15 cellular contexts compared by ENCODE assay signal in genomic region chr2:105909215-105909614, GRCh38.
DNase-seq lines count a peak whose midpoint lies in the region; ATAC-seq and TF ChIP-seq lines count a peak whose summit lies in the region.
"Had no signal": no experiment of that assay in that cellular context is flagged by ENCODE, and none has a peak within 500 bp of the region (broad histone marks: within the 10 kb centered on the region; RNA-seq: fewer than 3 reads in every experiment).

No MANE protein-coding gene starts in this region.

- ATAC-seq in activated T-cell treated with anti-CD3 and anti-CD28 coated beads, Interleukin-2, amount 50 U/mL, for 72 hours (replicated peaks in 1 of 2) = no peak
- no peak for ATAC-seq in activated T-cell treated with anti-CD3 and anti-CD28 coated beads, Interleukin-2, amount 50 U/mL, for 4 hours
- ATAC-seq in GM23338 = no peak
- no peak for ATAC-seq in psoas muscle
- ATAC-seq: HCT116 had no signal

- intact Hi-C loops in psoas muscle (cut with DNase I) = loop anchor here in 1 of 2 donors (5.0 kb wide), 1 partner anchor 117 kb away; no protein-coding TSS in a partner anchor

- no peak overlapping the region for H3K27ac ChIP-seq in GM23338 (ENCODE audit: low read depth)
- peak overlapping the region; percentile 86 for H3K27ac ChIP-seq in psoas muscle

- H3K4me3 Mint-ChIP-seq in activated T-cell treated with anti-CD3 and anti-CD28 coated beads, Interleukin-2, amount 50 U/mL, for 72 hours = no peak overlapping the region
- H3K4me3 Mint-ChIP-seq in activated T-cell treated with anti-CD3 and anti-CD28 coated beads, Interleukin-2, amount 50 U/mL, for 4 hours = no peak overlapping the region
- H3K4me3 Mint-ChIP-seq in GM23338 (no peak overlapping the region), brain (no peak overlapping the region)
- H3K4me3 Mint-ChIP-seq: CD14-positive monocyte had no signal

- peak overlapping the region; percentile 13 for H3K27ac Mint-ChIP-seq in activated T-cell treated with anti-CD3 and anti-CD28 coated beads, Interleukin-2, amount 50 U/mL, for 72 hours
- H3K27ac Mint-ChIP-seq in GM23338 = no peak overlapping the region
- H3K27ac Mint-ChIP-seq in brain = peak overlapping the region in 3 of 5 experiments; percentile 27 to 54 (median 30)
- H3K27ac Mint-ChIP-seq: CD14-positive monocyte had no signal

- H3K4me2 ChIP-seq in GM23338 = no peak overlapping the region

- H3F3A ChIP-seq in GM23338 (replicated peaks; ENCODE audit: low read depth) = no peaks in the 10 kb centered on the region

- H3K79me2 ChIP-seq in GM23338 (replicated peaks; ENCODE audit: insufficient read depth) = no peaks in the 10 kb centered on the region

- no peak for DNase-seq in activated T-cell treated with anti-CD3 and anti-CD28 coated beads, Interleukin-2, amount 50 U/mL, for 72 hours
- DNase-seq in activated T-cell treated with anti-CD3 and anti-CD28 coated beads, Interleukin-2, amount 50 U/mL, for 4 hours = no peak
- DNase-seq in GM23338 (ENCODE audit: low spot score) (no peak), psoas muscle (no peak), DMS79 treated with DMSO at 0.1 percent for 48 hours (lab: John Stamatoyannopoulos, UW) (no peak), NCI-H526 treated with DMSO at 0.1 percent for 48 hours (lab: John Stamatoyannopoulos, UW) (no peak), NCI-H748 treated with DMSO at 0.1 percent for 48 hours (lab: John Stamatoyannopoulos, UW) (no peak)
- DNase-seq: DMS79, Kasumi-1, NCI-H1436, NCI-H2029 treated with DMSO at 0.1 percent for 48 hours, NCI-H345 had no signal

- no peaks in the 10 kb centered on the region for H3K27me3 Mint-ChIP-seq in activated T-cell treated with anti-CD3 and anti-CD28 coated beads, Interleukin-2, amount 50 U/mL, for 72 hours (ENCODE audit: low read depth)
- H3K27me3 Mint-ChIP-seq in activated T-cell treated with anti-CD3 and anti-CD28 coated beads, Interleukin-2, amount 50 U/mL, for 4 hours (ENCODE audit: low read depth) = no peaks in the 10 kb centered on the region
- peaks cover 6% of the 10 kb centered on the region for H3K27me3 Mint-ChIP-seq in GM23338 (ENCODE audit: insufficient read depth, low read depth, poor library complexity)
- H3K27me3 Mint-ChIP-seq in brain = no peaks in the 10 kb centered on the region

- no peaks in the 10 kb centered on the region for H3K9me3 ChIP-seq in psoas muscle

- peaks cover 52% of the 10 kb centered on the region for H3K4me1 Mint-ChIP-seq in activated T-cell treated with anti-CD3 and anti-CD28 coated beads, Interleukin-2, amount 50 U/mL, for 72 hours (ENCODE audit: low read depth)
- peaks cover 49% of the 10 kb centered on the region for H3K4me1 Mint-ChIP-seq in activated T-cell treated with anti-CD3 and anti-CD28 coated beads, Interleukin-2, amount 50 U/mL, for 4 hours (ENCODE audit: low read depth)
- peaks cover 8% of the 10 kb centered on the region for H3K4me1 Mint-ChIP-seq in GM23338
- H3K4me1 Mint-ChIP-seq in brain = peaks cover 21% of the 10 kb centered on the region

- H3K36me3 ChIP-seq in GM23338 (ENCODE audit: insufficient read depth) = no peaks in the 10 kb centered on the region
- no peaks in the 10 kb centered on the region for H3K36me3 ChIP-seq in psoas muscle (ENCODE audit: insufficient read depth in 1 of 2, low read depth in 1 of 2)

- H4K20me1 ChIP-seq in GM23338 (replicated peaks; ENCODE audit: insufficient read depth) = no peaks in the 10 kb centered on the region

- WGBS in psoas muscle, 3 donors = 58 to 81% (median 59%) methylated on average over 4 of the region's 4 CpGs

- H3K4me1 ChIP-seq in GM23338 (ENCODE audit: insufficient read depth) (no peaks in the 10 kb centered on the region), psoas muscle (peaks cover 37% of the 10 kb centered on the region)

- H3K9me3 Mint-ChIP-seq in activated T-cell treated with anti-CD3 and anti-CD28 coated beads, Interleukin-2, amount 50 U/mL, for 72 hours = peaks cover 4 to 7% of the 10 kb centered on the region in 2 donors
- peaks cover 5% of the 10 kb centered on the region for H3K9me3 Mint-ChIP-seq in activated T-cell treated with anti-CD3 and anti-CD28 coated beads, Interleukin-2, amount 50 U/mL, for 4 hours
- peaks cover 2% of the 10 kb centered on the region; the same call in 2 of the 3 replicates for H3K9me3 Mint-ChIP-seq in GM23338
- peaks cover 1 to 11% (median 8%) of the 10 kb centered on the region in 5 experiments for H3K9me3 Mint-ChIP-seq in brain

- H3K27me3 ChIP-seq in GM23338 (ENCODE audit: insufficient read depth) (no peaks in the 10 kb centered on the region), psoas muscle (ENCODE audit: insufficient read depth in 3 of 3, low read length in 2 of 3) (no peaks in the 10 kb centered on the region)

- H3K9me2 ChIP-seq in GM23338 (ENCODE audit: insufficient read depth) = 0 out of 2 replicates have a peak, but pooled peaks cover 4% of the 10 kb centered on the region

- H3K4me3 ChIP-seq in GM23338 (no peak overlapping the region), psoas muscle (no peak overlapping the region)

- H2AFZ ChIP-seq in GM23338 = 0 out of 2 replicates have a peak overlapping the region, but pooled peaks have one; percentile 8

- peaks cover under 1 to 5% of the 10 kb centered on the region in 2 donors for H3K36me3 Mint-ChIP-seq in activated T-cell treated with anti-CD3 and anti-CD28 coated beads, Interleukin-2, amount 50 U/mL, for 72 hours (ENCODE audit: insufficient read depth in 2 of 2)
- H3K36me3 Mint-ChIP-seq in activated T-cell treated with anti-CD3 and anti-CD28 coated beads, Interleukin-2, amount 50 U/mL, for 4 hours (ENCODE audit: insufficient read depth) = peaks cover 2% of the 10 kb centered on the region
- H3K36me3 Mint-ChIP-seq in GM23338 (ENCODE audit: low read depth) (no peaks in the 10 kb centered on the region), brain (no peaks in the 10 kb centered on the region)
- H3K36me3 Mint-ChIP-seq: CD14-positive monocyte had no signal

- TF ChIP-seq CTCF in GM23338 (conservative IDR thresholded peaks at IDR 0.05; ENCODE audit: low read depth in 2 of 2) (no peak), brain (conservative IDR thresholded peaks at IDR 0.05) (no peak), psoas muscle (IDR thresholded peaks at IDR 0.05) (no peak)

TF ChIP-seq in GM23338, 12 proteins besides CTCF, POLR2A, EP300 and RAD21:
- TF ChIP-seq ETS1 (IDR thresholded peaks at IDR 0.05) (no peak), POLR2AphosphoS5 (IDR thresholded peaks at IDR 0.05; ENCODE audit: low read depth) (no peak), CREB1 (CRISPR knock-in tag; IDR thresholded peaks at IDR 0.05; ENCODE audit: low read depth) (no peak), EZH2phosphoT487 (IDR thresholded peaks at IDR 0.05; ENCODE audit: unreplicated experiment) (no peak), STAT1 (IDR thresholded peaks at IDR 0.05; ENCODE audit: unreplicated experiment) (no peak), EZH2 (IDR thresholded peaks at IDR 0.05; ENCODE audit: low read depth, unreplicated experiment) (no peak)
